In the genomic region with DNA sequence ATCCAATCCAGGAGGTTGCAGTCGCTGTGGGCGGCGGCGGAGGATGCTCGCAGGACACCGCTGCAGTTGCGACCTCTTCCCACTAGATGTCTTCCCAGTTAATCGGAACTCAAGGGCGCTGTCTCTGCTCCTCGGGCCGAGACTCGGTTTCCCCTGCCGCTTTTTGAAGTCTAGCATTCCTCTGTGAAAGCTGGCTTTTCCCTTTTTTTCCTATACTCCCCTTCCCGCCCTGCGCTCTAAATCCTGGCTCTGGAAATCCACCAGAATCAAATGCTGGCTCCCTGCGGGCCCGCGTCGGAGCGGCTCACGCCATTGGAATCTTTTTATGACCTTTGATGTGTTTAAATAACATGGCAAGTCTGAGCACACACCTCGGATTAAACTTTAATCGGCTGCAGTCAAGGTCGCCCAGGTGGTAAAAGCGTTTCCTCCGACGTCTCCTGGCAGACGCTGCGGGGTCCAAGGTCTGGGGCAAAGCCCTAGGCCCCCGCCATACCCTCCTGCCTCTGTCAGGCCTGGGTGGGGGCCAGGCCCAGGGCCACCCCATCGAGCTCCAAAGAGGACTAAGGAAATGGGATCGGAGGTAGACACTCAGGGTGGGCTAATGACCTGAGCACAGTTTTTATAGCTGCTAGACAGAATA, we compare ENCODE assay signal across 9 cellular contexts. TPM values are rescaled to one million over a fixed set of nuclear protein-coding genes. Genes with fewer than 3 reads are reported as not detected.
DNase-seq lines count a peak whose midpoint lies in the region; ATAC-seq and TF ChIP-seq lines count a peak whose summit lies in the region.
"Had no signal": no experiment of that assay in that cellular context is flagged by ENCODE, and none has a peak within 500 bp of the region (broad histone marks: within the 10 kb centered on the region; RNA-seq: fewer than 3 reads in every experiment).

No MANE protein-coding gene starts in this region.

- TF ChIP-seq CTCF in esophagus squamous epithelium (IDR thresholded peaks at IDR 0.05): peak; percentile 28 to 79 (median 57)

- 7 to 15% methylated on average over 23 to 28 of the region's 32 CpGs for WGBS in esophagus squamous epithelium, 2 donors

- no peaks in the 10 kb centered on the region for H3K36me3 ChIP-seq in esophagus squamous epithelium

- POLR2A ChIA-PET in activated CD4-positive, alpha-beta memory T cell treated with anti-CD3 and anti-CD28 coated beads for 36 hours (lab: Charles Lee): no interaction called here
- POLR2A ChIA-PET in naive thymus-derived CD8-positive, alpha-beta T cell (lab: Charles Lee): no interaction called here

- peak overlapping the region in 1 of 3 donors; percentile 25 for H3K27ac Mint-ChIP-seq in IgD-negative memory B cell
- no peak overlapping the region for H3K27ac Mint-ChIP-seq in activated CD4-positive, alpha-beta memory T cell treated with anti-CD3 and anti-CD28 coated beads for 36 hours
- no peak overlapping the region for H3K27ac Mint-ChIP-seq in naive thymus-derived CD8-positive, alpha-beta T cell

- H3K27me3 ChIP-seq in esophagus squamous epithelium: peaks cover 19 to 100% (median 61%) of the 10 kb centered on the region in 4 donors

- ATAC-seq in naive thymus-derived CD8-positive, alpha-beta T cell: peak; percentile 66 to 81

- H3K4me3 Mint-ChIP-seq in IgD-negative memory B cell: peak overlapping the region; percentile 53 to 89 (median 75)
- no peak overlapping the region for H3K4me3 Mint-ChIP-seq in activated CD4-positive, alpha-beta memory T cell treated with anti-CD3 and anti-CD28 coated beads for 36 hours
- peak overlapping the region; percentile 42 to 74 (median 60) for H3K4me3 Mint-ChIP-seq in naive thymus-derived CD8-positive, alpha-beta T cell

- peaks cover 0 to 3% (median 0%) of the 10 kb centered on the region in 3 donors for H3K9me3 Mint-ChIP-seq in IgD-negative memory B cell
- H3K9me3 Mint-ChIP-seq in activated CD4-positive, alpha-beta memory T cell treated with anti-CD3 and anti-CD28 coated beads for 36 hours: no peaks in the 10 kb centered on the region
- peaks cover 0 to 8% (median 0%) of the 10 kb centered on the region in 9 donors for H3K9me3 Mint-ChIP-seq in naive thymus-derived CD8-positive, alpha-beta T cell

- DNase-seq in DMS53 treated with DMSO at 0.1 percent for 48 hours (lab: John Stamatoyannopoulos, UW; ENCODE audit: unreplicated experiment) (peak; percentile 66), esophagus squamous epithelium (lab: John Stamatoyannopoulos, UW) (no peak), GF-D8 (lab: John Stamatoyannopoulos, UW) (no peak), NCI-H187 (lab: John Stamatoyannopoulos, UW) (no peak), NCI-H1417 (lab: John Stamatoyannopoulos, UW) (no peak)
- DNase-seq in activated CD4-positive, alpha-beta memory T cell treated with anti-CD3 and anti-CD28 coated beads for 36 hours: peak; percentile 63
- DNase-seq in naive thymus-derived CD8-positive, alpha-beta T cell: peak in 2 of 10 donors; percentile 28 to 64

- no peaks in the 10 kb centered on the region for H3K9me3 ChIP-seq in esophagus squamous epithelium

- peaks cover 4 to 15% (median 6%) of the 10 kb centered on the region in 3 donors for H3K4me1 Mint-ChIP-seq in IgD-negative memory B cell
- peaks cover 14% of the 10 kb centered on the region for H3K4me1 Mint-ChIP-seq in activated CD4-positive, alpha-beta memory T cell treated with anti-CD3 and anti-CD28 coated beads for 36 hours (ENCODE audit: low read depth)
- peaks cover 5 to 25% (median 13%) of the 10 kb centered on the region in 4 donors for H3K4me1 Mint-ChIP-seq in naive thymus-derived CD8-positive, alpha-beta T cell

- H3K36me3 Mint-ChIP-seq in IgD-negative memory B cell: no peaks in the 10 kb centered on the region
- no peaks in the 10 kb centered on the region for H3K36me3 Mint-ChIP-seq in activated CD4-positive, alpha-beta memory T cell treated with anti-CD3 and anti-CD28 coated beads for 36 hours
- H3K36me3 Mint-ChIP-seq in naive thymus-derived CD8-positive, alpha-beta T cell: no peaks in the 10 kb centered on the region

- H3K4me3 ChIP-seq in esophagus squamous epithelium: peak overlapping the region in 3 of 4 donors; percentile 9 to 53 (median 29)

- no peak overlapping the region for H3K27ac ChIP-seq in esophagus squamous epithelium

- CTCF ChIA-PET in activated CD4-positive, alpha-beta memory T cell treated with anti-CD3 and anti-CD28 coated beads for 36 hours (lab: Charles Lee): interaction anchor here (0.6 to 2.9 kb wide), 19 partner anchors 8 to 886 kb away, joined by 3 to 15 read pairs (median 4); a partner anchor contains a TSS

- TF ChIP-seq POLR2A in esophagus squamous epithelium (IDR thresholded peaks at IDR 0.05): no peak

- intact Hi-C loops in activated CD4-positive, alpha-beta memory T cell treated with anti-CD3 and anti-CD28 coated beads for 36 hours (cut with micrococcal nuclease): loop anchor here (2.0 to 5.0 kb wide), 3 partner anchors 366 to 810 kb away; no protein-coding TSS in a partner anchor
- intact Hi-C loops in esophagus squamous epithelium (cut with DNase I): loop anchor here (5.0 kb wide), 1 partner anchor 372 kb away; no protein-coding TSS in a partner anchor

- peaks cover 7 to 19% (median 11%) of the 10 kb centered on the region in 3 donors for H3K4me1 ChIP-seq in esophagus squamous epithelium

- H3K27me3 Mint-ChIP-seq in IgD-negative memory B cell: peaks cover 80% of the 10 kb centered on the region
- H3K27me3 Mint-ChIP-seq in activated CD4-positive, alpha-beta memory T cell treated with anti-CD3 and anti-CD28 coated beads for 36 hours: peaks cover 86% of the 10 kb centered on the region
- H3K27me3 Mint-ChIP-seq in naive thymus-derived CD8-positive, alpha-beta T cell: peaks cover 64 to 98% (median 86%) of the 10 kb centered on the region in 5 donors

RNA-seq across cellular contexts. Expression of a gene that starts 10.7 kb away (rescaled TPM):
- not detected for polyA plus RNA-seq in IgD-negative memory B cell
- not detected for total RNA-seq in activated CD4-positive, alpha-beta memory T cell treated with anti-CD3 and anti-CD28 coated beads for 36 hours
- total RNA-seq in esophagus squamous epithelium: not detected
- not detected for total RNA-seq in naive thymus-derived CD8-positive, alpha-beta T cell
- not detected for polyA plus RNA-seq in naive thymus-derived CD8-positive, alpha-beta T cell

RNA-seq across cellular contexts. Expression of a gene that starts 25.5 kb away (rescaled TPM):
- not detected for polyA plus RNA-seq in IgD-negative memory B cell
- not detected for total RNA-seq in activated CD4-positive, alpha-beta memory T cell treated with anti-CD3 and anti-CD28 coated beads for 36 hours
- not detected for total RNA-seq in esophagus squamous epithelium
- total RNA-seq in naive thymus-derived CD8-positive, alpha-beta T cell: not detected
- not detected for polyA plus RNA-seq in naive thymus-derived CD8-positive, alpha-beta T cell

RNA-seq across cellular contexts. Expression of a gene that starts 32.0 kb away (rescaled TPM):
- not detected for polyA plus RNA-seq in IgD-negative memory B cell
- total RNA-seq in activated CD4-positive, alpha-beta memory T cell treated with anti-CD3 and anti-CD28 coated beads for 36 hours: not detected
- not detected for total RNA-seq in esophagus squamous epithelium
- not detected for total RNA-seq in naive thymus-derived CD8-positive, alpha-beta T cell
- not detected for polyA plus RNA-seq in naive thymus-derived CD8-positive, alpha-beta T cell
- total RNA-seq: renal cortical epithelial cell had no signal

RNA-seq across cellular contexts. Expression of a gene that starts 36.4 kb away (rescaled TPM):
- 0.70 TPM for polyA plus RNA-seq in IgD-negative memory B cell
- not detected for total RNA-seq in activated CD4-positive, alpha-beta memory T cell treated with anti-CD3 and anti-CD28 coated beads for 36 hours
- total RNA-seq in esophagus squamous epithelium: not detected
- total RNA-seq in naive thymus-derived CD8-positive, alpha-beta T cell: not detected
- under 1 TPM in 1 of 3 donors, not detected in 2; 0.19 TPM for polyA plus RNA-seq in naive thymus-derived CD8-positive, alpha-beta T cell

RNA-seq across cellular contexts. Expression of a gene that starts 45.2 kb away (rescaled TPM):
- polyA plus RNA-seq in IgD-negative memory B cell: 0.20 TPM
- under 1 TPM in 1 of 2 experiments, not detected in 1; 0.19 TPM for total RNA-seq in activated CD4-positive, alpha-beta memory T cell treated with anti-CD3 and anti-CD28 coated beads for 36 hours
- total RNA-seq in esophagus squamous epithelium: 1 to 10 TPM in 1 of 4 donors, under 1 TPM in 1, not detected in 2; 0.57 to 1.1 TPM
- not detected for total RNA-seq in naive thymus-derived CD8-positive, alpha-beta T cell
- polyA plus RNA-seq in naive thymus-derived CD8-positive, alpha-beta T cell: under 1 TPM in 1 of 3 donors, not detected in 2; 0.16 TPM

Comparison
In these comparisons a context has a peak if more than half of its experiments do, and no peak if none do; other contexts are left out.
1. DNase-seq: peak in DMS53 treated with DMSO at 0.1 percent for 48 hours (single experiment) and activated CD4-positive, alpha-beta memory T cell treated with anti-CD3 and anti-CD28 coated beads for 36 hours (single experiment); none in esophagus squamous epithelium (single experiment), GF-D8 (single experiment), NCI-H187 (0 of 2) and NCI-H1417 (0 of 3).